In the genomic region with DNA sequence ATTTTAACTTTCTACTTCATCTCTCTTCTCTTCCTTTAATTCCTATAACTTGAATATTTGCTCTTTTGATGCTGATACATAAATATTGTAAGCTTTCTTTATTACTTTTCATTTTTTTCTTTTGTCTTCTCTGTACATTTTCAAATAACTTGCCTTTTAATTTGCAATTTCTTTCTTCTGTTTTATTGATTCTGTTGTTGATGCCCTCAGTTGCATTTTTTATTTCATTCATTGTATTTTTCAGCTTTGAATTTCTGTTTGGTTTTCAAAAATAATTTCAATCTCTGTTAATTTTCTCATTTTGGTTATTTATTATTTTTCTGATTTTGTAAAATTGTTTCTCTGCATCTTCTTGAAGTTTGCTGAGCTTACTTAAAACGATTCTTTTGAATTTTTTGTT, we compare ENCODE assay signal across 9 cellular contexts. TPM values are rescaled to one million over a fixed set of nuclear protein-coding genes. Genes with fewer than 3 reads are reported as not detected.
"Had no signal": no experiment of that assay in that cellular context is flagged by ENCODE, and none has a peak within 500 bp of the region (broad histone marks: within the 10 kb centered on the region; RNA-seq: fewer than 3 reads in every experiment).

No MANE protein-coding gene starts in this region.

- H3K4me3 Mint-ChIP-seq: GM23338, IgD-negative memory B cell had no signal

- H3K9me3 ChIP-seq: HAP-1 had no signal

- H3K4me3 ChIP-seq: GM23338, HAP-1 had no signal

- H3K36me3 ChIP-seq: HAP-1 had no signal

- H3K4me2 ChIP-seq: GM23338 had no signal

- H3K27ac Mint-ChIP-seq: GM23338, IgD-negative memory B cell had no signal

- H3K27me3 Mint-ChIP-seq: IgD-negative memory B cell had no signal

- H2AFZ ChIP-seq: GM23338 had no signal

- H3K27ac ChIP-seq: HL-60 had no signal

- FAIRE-seq: HepG2 had no signal

- H3K36me3 Mint-ChIP-seq: IgD-negative memory B cell had no signal

- DNase-seq: H7, KG1 had no signal

- ATAC-seq: GM23338, HCT116, HepG2 had no signal

- H3K4me1 Mint-ChIP-seq: IgD-negative memory B cell had no signal

RNA-seq across cellular contexts. Expression of a gene that starts 47.0 kb away (rescaled TPM):
- total RNA-seq: HT1080 had no signal
- polyA plus RNA-seq: IgD-negative memory B cell had no signal
